In genomic region chr2:96523659-96524481, GRCh38 we compare ENCODE assay signal across 13 cellular contexts. TPM values are rescaled to one million over a fixed set of nuclear protein-coding genes. Genes with fewer than 3 reads are reported as not detected.
DNase-seq lines count a peak whose midpoint lies in the region; ATAC-seq, FAIRE-seq and TF ChIP-seq lines count a peak whose summit lies in the region.
"Had no signal": no experiment of that assay in that cellular context is flagged by ENCODE, and none has a peak within 500 bp of the region (broad histone marks: within the 10 kb centered on the region; RNA-seq: fewer than 3 reads in every experiment).

No MANE protein-coding gene starts in this region.

- no peak overlapping the region for H3K4me3 ChIP-seq in BLaER1 treated with 17β-estradiol and CSF1 and Interleukin-3, amounts not matched to agents 10 nM and 100 nM
- H3K4me3 ChIP-seq in GM06990 (replicated peaks; ENCODE audit: low read depth, low read length), result peak overlapping the region; percentile 28
- H3K4me3 ChIP-seq in HepG2 (replicated peaks in 1 of 3; ENCODE audit: insufficient read depth in 1 of 3, low read depth in 2 of 3, low read length in 3 of 3), result no peak overlapping the region

- H2AFZ ChIP-seq in HepG2 (ENCODE audit: low read length), result no peak overlapping the region

- intact Hi-C loops in HepG2 (cut with micrococcal nuclease; ENCODE audit: unreplicated experiment), result no loop called here

- peak; percentile 42 for ATAC-seq in activated CD8-positive, alpha-beta T cell treated with anti-CD3 and anti-CD28 coated beads, Interleukin-2, amount 10 ng/mL, durations not matched to agents 7 days and 5 days
- ATAC-seq in HepG2 (peak; percentile 38), GM19328 (IDR thresholded peaks at IDR 0.05; ENCODE audit: unreplicated experiment) (no peak), GM18909 (IDR thresholded peaks at IDR 0.05; ENCODE audit: poor library complexity, unreplicated experiment) (no peak)

- no peaks in the 10 kb centered on the region for H3K9me3 Mint-ChIP-seq in activated CD8-positive, alpha-beta T cell treated with anti-CD3 and anti-CD28 coated beads, Interleukin-2, amount 10 ng/mL, durations not matched to agents 7 days and 5 days (ENCODE audit: insufficient read depth)

- WGBS in HepG2 (ENCODE audit: low lambda C conversion rate), result 14% methylated on average over 11 of the region's 11 CpGs

- H3K27me3 Mint-ChIP-seq in activated CD8-positive, alpha-beta T cell treated with anti-CD3 and anti-CD28 coated beads, Interleukin-2, amount 10 ng/mL, durations not matched to agents 7 days and 5 days (ENCODE audit: low read depth), result peaks cover 1% of the 10 kb centered on the region

- POLR2A ChIA-PET in activated CD8-positive, alpha-beta T cell treated with anti-CD3 and anti-CD28 coated beads, Interleukin-2, amount 10 ng/mL, durations not matched to agents 7 days and 5 days (lab: Charles Lee), result interaction anchor here (5.5 kb wide), 1 partner anchor 14 kb away, joined by 99 read pairs; the partner anchor contains the start of gene ARID5A
- POLR2A ChIA-PET in HepG2 (lab: Yijun Ruan, JAX), result interaction anchor here (1.2 kb wide), 1 partner anchor 8 kb away, joined by 3 read pairs; no protein-coding TSS in a partner anchor

- peaks cover 19 to 73% (median 62%) of the 10 kb centered on the region in 10 experiments for H3K4me1 ChIP-seq in BLaER1 treated with 17β-estradiol and CSF1 and Interleukin-3, amounts not matched to agents 10 nM and 100 nM
- H3K4me1 ChIP-seq in HepG2 (ENCODE audit: insufficient read depth, low read length), result no peaks in the 10 kb centered on the region

- no peak overlapping the region for H3K9ac ChIP-seq in BLaER1 treated with 17β-estradiol and CSF1 and Interleukin-3, amounts not matched to agents 10 nM and 100 nM
- no peak overlapping the region for H3K9ac ChIP-seq in HepG2 (ENCODE audit: insufficient read depth, low read depth, low read length)

- DNase-seq in GM06990 (ENCODE audit: extremely low read depth, insufficient read length) (no peak), HepG2 (ENCODE audit: low spot score) (no peak)
- no peak for DNase-seq in activated CD8-positive, alpha-beta T cell treated with anti-CD3 and anti-CD28 coated beads, Interleukin-2, amount 10 ng/mL, durations not matched to agents 7 days and 5 days
- DNase-seq in stimulated activated CD4-positive, alpha-beta T cell treated with anti-CD3 and anti-CD28 coated beads, Interleukin-4, amount 100 ng/mL, for 24 hours, result no peak
- DNase-seq: Calu3; NCI-H1694 treated with DMSO at 0.1 percent for 48 hours; Right ventricle myocardium superior; stimulated activated CD4-positive, alpha-beta T cell treated with anti-CD3 and anti-CD28 coated beads, Interleukin-2, amount 100 ng/mL, for 48 hours had no signal

- H4K20me1 ChIP-seq in BLaER1 treated with 17β-estradiol and CSF1 and Interleukin-3, amounts not matched to agents 10 nM and 100 nM, result no peaks in the 10 kb centered on the region
- no peaks in the 10 kb centered on the region for H4K20me1 ChIP-seq in HepG2 (ENCODE audit: insufficient read depth, low read length)

- no peak for TF ChIP-seq EP300 in HepG2 (IDR thresholded peaks at IDR 0.05; ENCODE audit: low read depth in 2 of 2, low read length in 2 of 2)
- no peak for TF ChIP-seq EP300 in HepG2 (CRISPR knock-in tag; IDR thresholded peaks at IDR 0.05; ENCODE audit: borderline replicate concordance)

- no peak overlapping the region for H3K27ac ChIP-seq in BLaER1 treated with 17β-estradiol and CSF1 and Interleukin-3, amounts not matched to agents 10 nM and 100 nM
- no peak overlapping the region for H3K27ac ChIP-seq in HepG2 (ENCODE audit: extremely low read length, insufficient read depth, low read length)
- H3K27ac ChIP-seq: VCaP had no signal

- peak overlapping the region in 8 of 11 experiments; percentile 6 to 98 (median 94); a peak in 13 of 22 replicates for H3K4me2 ChIP-seq in BLaER1 treated with 17β-estradiol and CSF1 and Interleukin-3, amounts not matched to agents 10 nM and 100 nM
- H3K4me2 ChIP-seq in HepG2 (ENCODE audit: low read depth, low read length), result no peak overlapping the region

- H3K27ac Mint-ChIP-seq in activated CD8-positive, alpha-beta T cell treated with anti-CD3 and anti-CD28 coated beads, Interleukin-2, amount 10 ng/mL, durations not matched to agents 7 days and 5 days, result peak overlapping the region; percentile 27

- peaks cover 65% of the 10 kb centered on the region for H3K4me1 Mint-ChIP-seq in activated CD8-positive, alpha-beta T cell treated with anti-CD3 and anti-CD28 coated beads, Interleukin-2, amount 10 ng/mL, durations not matched to agents 7 days and 5 days (ENCODE audit: low read depth)

- no peaks in the 10 kb centered on the region for H3K36me3 Mint-ChIP-seq in activated CD8-positive, alpha-beta T cell treated with anti-CD3 and anti-CD28 coated beads, Interleukin-2, amount 10 ng/mL, durations not matched to agents 7 days and 5 days (ENCODE audit: low read depth)

- no peaks in the 10 kb centered on the region for H3K36me3 ChIP-seq in BLaER1 treated with 17β-estradiol and CSF1 and Interleukin-3, amounts not matched to agents 10 nM and 100 nM
- H3K36me3 ChIP-seq in GM06990 (ENCODE audit: control insufficient read depth, insufficient read depth, low read length), result no peaks in the 10 kb centered on the region
- H3K36me3 ChIP-seq in HepG2 (replicated peaks in 1 of 2; ENCODE audit: control insufficient read depth in 1 of 2, insufficient read depth in 2 of 2, low read length in 2 of 2), result no peaks in the 10 kb centered on the region

- BruUV-seq in HepG2 (replicated peaks; lab: Mats Ljungman, UMichigan), result no TSS peak

- no peak for TF ChIP-seq RAD21 in HepG2 (CRISPR knock-in tag; IDR thresholded peaks at IDR 0.05)

- in situ Hi-C loops in HepG2 (cut with HindIII; ENCODE audit: extremely low pct_ligation_motif_present, low pct_unique_long_range_greater_than_20kb), result loop anchor here (25.0 kb wide), 1 partner anchor 387 kb away; the partner anchor contains the start of genes ASTL and DUSP2

- peaks cover 14 to 27% (median 24%) of the 10 kb centered on the region in 11 experiments for H3K9me3 ChIP-seq in BLaER1 treated with 17β-estradiol and CSF1 and Interleukin-3, amounts not matched to agents 10 nM and 100 nM (replicated peaks in 1 of 11)
- H3K9me3 ChIP-seq in HepG2 (ENCODE audit: low read length), result no peaks in the 10 kb centered on the region

- no peaks in the 10 kb centered on the region for H3K27me3 ChIP-seq in BLaER1 treated with 17β-estradiol and CSF1 and Interleukin-3, amounts not matched to agents 10 nM and 100 nM
- H3K27me3 ChIP-seq in GM06990 (replicated peaks; ENCODE audit: control insufficient read depth, insufficient read depth, low read length) (no peaks in the 10 kb centered on the region), HepG2 (ENCODE audit: control insufficient read depth in 1 of 2, insufficient read depth in 2 of 2, low read length in 2 of 2) (peaks cover 6 to 46% of the 10 kb centered on the region in 2 experiments)

- TF ChIP-seq CTCF in GM06990 (IDR thresholded peaks at IDR 0.05; ENCODE audit: insufficient read depth, low read length, poor library complexity, severe bottlenecking), result no peak
- no peak for TF ChIP-seq CTCF in HepG2 (CRISPR knock-in tag; IDR thresholded peaks at IDR 0.05)

- TF ChIP-seq POLR2A in HepG2 (IDR thresholded peaks at IDR 0.05; ENCODE audit: insufficient read depth in 1 of 2, low read depth in 2 of 2, low read length in 2 of 2), result no peak

- FAIRE-seq in HepG2 (lab: Jason Lieb, UNC), result no peak

- no peaks in the 10 kb centered on the region for H3K79me2 ChIP-seq in HepG2 (ENCODE audit: insufficient read depth, low read length)

- CTCF ChIA-PET in activated CD8-positive, alpha-beta T cell treated with anti-CD3 and anti-CD28 coated beads, Interleukin-2, amount 10 ng/mL, durations not matched to agents 7 days and 5 days (lab: Charles Lee), result interaction anchor here (1.0 to 3.9 kb wide), 3 partner anchors 14 to 30 kb away, joined by 4 to 20 read pairs (median 5); partner anchors contain the start of gene ARID5A
- CTCF ChIA-PET in HepG2 (lab: Yijun Ruan, JAX; ENCODE audit: low intra/inter-chr PET ratio, low total read pairs), result no interaction called here

- peak overlapping the region; percentile 36 for H3K4me3 Mint-ChIP-seq in activated CD8-positive, alpha-beta T cell treated with anti-CD3 and anti-CD28 coated beads, Interleukin-2, amount 10 ng/mL, durations not matched to agents 7 days and 5 days

RNA-seq across cellular contexts. Expression of gene ARID5A, which starts 12.7 kb away (rescaled TPM):
- 10 to 100 TPM; 37.7 to 40.1 TPM for total RNA-seq in activated CD8-positive, alpha-beta T cell treated with anti-CD3 and anti-CD28 coated beads, Interleukin-2, amount 10 ng/mL, durations not matched to agents 7 days and 5 days
- total RNA-seq in HepG2 (2016; rRNA removed; fragmentation: Illumina TruSeq; extraction: Trizol), result 8.0 and 9.5 TPM in 2 replicates
- 2.9 and 3.5 TPM in 2 replicates for total RNA-seq in HepG2 (2016; cell fraction: cytosol; rRNA removed; fragmentation: Illumina TruSeq; extraction: Trizol; ENCODE audit: low read depth)
- 8.1 and 9.8 TPM in 2 replicates for total RNA-seq in HepG2 (2016; cell fraction: insoluble cytoplasmic fraction; rRNA removed; fragmentation: Illumina TruSeq; extraction: Trizol)
- 6.9 and 8.7 TPM in 2 replicates for total RNA-seq in HepG2 (2016; cell fraction: membrane; rRNA removed; fragmentation: Illumina TruSeq; extraction: Trizol)
- total RNA-seq in HepG2 (2016; cell fraction: nucleus; rRNA removed; fragmentation: Illumina TruSeq; extraction: Trizol), result 7.0 and 7.5 TPM in 2 replicates
- 6.0 and 7.4 TPM in 2 replicates for polyA plus RNA-seq in HepG2 (2011; rRNA removed)
- polyA plus RNA-seq in HepG2 (2011; cell fraction: cytosol; rRNA removed), result 3.4 and 7.0 TPM in 2 replicates
- 11.9 and 13.3 TPM in 2 replicates for polyA plus RNA-seq in HepG2 (2011; cell fraction: nucleus; rRNA removed)
- polyA plus RNA-seq in HepG2 (2012), result 4.7 and 5.3 TPM in 2 replicates
- polyA plus RNA-seq in HepG2 (2016; cell fraction: cytosol; fragmentation: Illumina TruSeq; extraction: Trizol; ENCODE audit: low read depth), result 3.1 and 4.1 TPM in 2 replicates
- polyA plus RNA-seq in HepG2 (2016; cell fraction: insoluble cytoplasmic fraction; fragmentation: Illumina TruSeq; extraction: Trizol; ENCODE audit: low read depth), result 9.9 and 12.2 TPM in 2 replicates
- 6.1 and 8.5 TPM in 2 replicates for polyA plus RNA-seq in HepG2 (2016; cell fraction: membrane; fragmentation: Illumina TruSeq; extraction: Trizol; ENCODE audit: low read depth)
- 12.7 and 13.7 TPM in 2 replicates for polyA plus RNA-seq in HepG2 (2016; cell fraction: nucleus; fragmentation: Illumina TruSeq; extraction: Trizol; ENCODE audit: insufficient read depth, low read depth)
- polyA minus RNA-seq in HepG2 (2011; rRNA and poly(A)+ RNA removed; ENCODE audit: low replicate concordance), result 1.4 and 6.4 TPM in 2 replicates
- polyA minus RNA-seq in HepG2 (2011; cell fraction: cytosol; rRNA and poly(A)+ RNA removed), result 3.0 and 4.0 TPM in 2 replicates
- polyA minus RNA-seq in HepG2 (2011; cell fraction: nucleus; rRNA and poly(A)+ RNA removed), result 3.2 and 4.2 TPM in 2 replicates

RNA-seq across cellular contexts. Expression of gene NEURL3, which starts 18.7 kb away (rescaled TPM):
- not detected for total RNA-seq in activated CD8-positive, alpha-beta T cell treated with anti-CD3 and anti-CD28 coated beads, Interleukin-2, amount 10 ng/mL, durations not matched to agents 7 days and 5 days
- 0.74 and 1.2 TPM in 2 replicates for total RNA-seq in HepG2 (2016; rRNA removed; fragmentation: Illumina TruSeq; extraction: Trizol)
- total RNA-seq in HepG2 (2016; cell fraction: cytosol; rRNA removed; fragmentation: Illumina TruSeq; extraction: Trizol; ENCODE audit: low read depth), result 0.20 and 0.53 TPM in 2 replicates
- 0.73 and 1.4 TPM in 2 replicates for total RNA-seq in HepG2 (2016; cell fraction: insoluble cytoplasmic fraction; rRNA removed; fragmentation: Illumina TruSeq; extraction: Trizol)
- total RNA-seq in HepG2 (2016; cell fraction: membrane; rRNA removed; fragmentation: Illumina TruSeq; extraction: Trizol), result 0.34 and 0.48 TPM in 2 replicates
- 0.62 and 0.63 TPM in 2 replicates for total RNA-seq in HepG2 (2016; cell fraction: nucleus; rRNA removed; fragmentation: Illumina TruSeq; extraction: Trizol)
- 0.16 and 0.48 TPM in 2 replicates for polyA plus RNA-seq in HepG2 (2011; rRNA removed)
- 0.41 and 0.48 TPM in 2 replicates for polyA plus RNA-seq in HepG2 (2011; cell fraction: cytosol; rRNA removed)
- 0.37 and 0.74 TPM in 2 replicates for polyA plus RNA-seq in HepG2 (2011; cell fraction: nucleus; rRNA removed)
- polyA plus RNA-seq in HepG2 (2012), result 0.28 TPM in 1 of 2 replicates, not detected in the other
- 0.16 and 0.27 TPM in 2 replicates for polyA plus RNA-seq in HepG2 (2016; cell fraction: cytosol; fragmentation: Illumina TruSeq; extraction: Trizol; ENCODE audit: low read depth)
- polyA plus RNA-seq in HepG2 (2016; cell fraction: insoluble cytoplasmic fraction; fragmentation: Illumina TruSeq; extraction: Trizol; ENCODE audit: low read depth), result 0.81 and 0.88 TPM in 2 replicates
- polyA plus RNA-seq in HepG2 (2016; cell fraction: membrane; fragmentation: Illumina TruSeq; extraction: Trizol; ENCODE audit: low read depth), result 0.49 and 0.50 TPM in 2 replicates
- 1.3 and 1.5 TPM in 2 replicates for polyA plus RNA-seq in HepG2 (2016; cell fraction: nucleus; fragmentation: Illumina TruSeq; extraction: Trizol; ENCODE audit: insufficient read depth, low read depth)
- polyA minus RNA-seq in HepG2 (2011; rRNA and poly(A)+ RNA removed; ENCODE audit: low replicate concordance), result not detected in 2 replicates
- not detected in 2 replicates for polyA minus RNA-seq in HepG2 (2011; cell fraction: cytosol; rRNA and poly(A)+ RNA removed)
- not detected in 2 replicates for polyA minus RNA-seq in HepG2 (2011; cell fraction: nucleus; rRNA and poly(A)+ RNA removed)
- total RNA-seq: cerebellum, Right ventricle myocardium superior had no signal

Comparison
In these comparisons a context has a peak if more than half of its experiments do, and no peak if none do; other contexts are left out.
1. ATAC-seq: peak in activated CD8-positive, alpha-beta T cell treated with anti-CD3 and anti-CD28 coated beads, Interleukin-2, amount 10 ng/mL, durations not matched to agents 7 days and 5 days (single experiment) and HepG2 (single experiment); none in GM19328 (single experiment) and GM18909 (single experiment).